Comparison of ENCODE assay signal across 11 cellular contexts in genomic region chr3:156630081-156630772, GRCh38.
A peak's percentile ranks its signal among the peaks of the same experiment; 100 is the strongest.
DNase-seq lines count a peak whose midpoint lies in the region; ATAC-seq and TF ChIP-seq lines count a peak whose summit lies in the region.
"Had no signal": no experiment of that assay in that cellular context is flagged by ENCODE, and none has a peak within 500 bp of the region (broad histone marks: within the 10 kb centered on the region; RNA-seq: fewer than 3 reads in every experiment).

No MANE protein-coding gene starts in this region.

- no peak for ATAC-seq in GM18511 (IDR thresholded peaks at IDR 0.05; ENCODE audit: unreplicated experiment)
- ATAC-seq in HG03354 (IDR thresholded peaks at IDR 0.05; ENCODE audit: poor library complexity, severe bottlenecking, unreplicated experiment), result no peak

- no peak for TF ChIP-seq CTCF in fibroblast of mammary gland (conservative IDR thresholded peaks at IDR 0.05; ENCODE audit: control insufficient read depth, insufficient read depth, low read depth, low read length)

- no peak overlapping the region for H3K4me3 ChIP-seq in fibroblast of mammary gland (ENCODE audit: control insufficient read depth, low read depth, low read length)

- DNase-seq in NCI-H526 treated with DMSO at 0.1 percent for 48 hours (lab: John Stamatoyannopoulos, UW) (peak; percentile 5), NCI-H526 (lab: John Stamatoyannopoulos, UW) (no peak), NCI-H69 (lab: John Stamatoyannopoulos, UW) (peak; percentile 49), fibroblast of mammary gland (ENCODE audit: low read depth) (peak; percentile 32), NCI-H82 (lab: John Stamatoyannopoulos, UW) (no peak)
- DNase-seq in central memory CD4-positive, alpha-beta T cell, result no peak
- DNase-seq: activated CD4-positive, alpha-beta T cell treated with anti-CD3 and anti-CD28 coated beads for 4 hours; GDM1; NCI-H1694 had no signal

Comparison
In these comparisons a context has a peak if more than half of its experiments do, and no peak if none do; other contexts are left out.
1. DNase-seq: peak in NCI-H526 treated with DMSO at 0.1 percent for 48 hours (single experiment), NCI-H69 (single experiment) and fibroblast of mammary gland (single experiment); none in NCI-H526 (0 of 2), central memory CD4-positive, alpha-beta T cell (single experiment) and NCI-H82 (single experiment).